ENCODE assay signal across 16 cellular contexts in genomic region chr15:41487802-41488201, GRCh38. TPM values are rescaled to one million over a fixed set of nuclear protein-coding genes. Genes with fewer than 3 reads are reported as not detected.
DNase-seq lines count a peak whose midpoint lies in the region; ATAC-seq and TF ChIP-seq lines count a peak whose summit lies in the region.
"Had no signal": no experiment of that assay in that cellular context is flagged by ENCODE, and none has a peak within 500 bp of the region (broad histone marks: within the 10 kb centered on the region; RNA-seq: fewer than 3 reads in every experiment).

No MANE protein-coding gene starts in this region.

- H3K9me3 ChIP-seq in neural progenitor cell (ENCODE audit: low read depth) (no peaks in the 10 kb centered on the region), sigmoid colon (no peaks in the 10 kb centered on the region)

- no peak overlapping the region for H2AFZ ChIP-seq in neural progenitor cell (replicated peaks)

- no peaks in the 10 kb centered on the region for H3K79me2 ChIP-seq in neural progenitor cell (ENCODE audit: low read depth)

- POLR2A ChIA-PET in activated CD4-positive, alpha-beta T cell treated with anti-CD3 and anti-CD28 coated beads for 36 hours (lab: Charles Lee) = no interaction called here

- H3K4me3 Mint-ChIP-seq in activated CD4-positive, alpha-beta T cell treated with anti-CD3 and anti-CD28 coated beads for 36 hours = peak overlapping the region; percentile 41
- H3K4me3 Mint-ChIP-seq in T-helper 2 cell treated with Interferon-gamma antibody and Interleukin-4, amounts not matched to agents 5 μg/mL and 100 μg/mL, for 36 hours = no peak overlapping the region
- no peak overlapping the region for H3K4me3 Mint-ChIP-seq in neural progenitor cell
- H3K4me3 Mint-ChIP-seq: CD4-positive, alpha-beta T cell had no signal

- H3K4me2 ChIP-seq in neural progenitor cell = no peak overlapping the region

- no peak overlapping the region for H3K27ac ChIP-seq in neural progenitor cell
- H3K27ac ChIP-seq in sigmoid colon = no peak overlapping the region
- H3K27ac ChIP-seq: 22Rv1 had no signal

- H3K9ac ChIP-seq in neural progenitor cell = no peak overlapping the region

- intact Hi-C loops in activated CD4-positive, alpha-beta T cell treated with anti-CD3 and anti-CD28 coated beads for 36 hours (cut with DNase I, micrococcal nuclease) = no loop called here
- intact Hi-C loops in sigmoid colon (cut with DNase I) = no loop called here

- ATAC-seq in activated CD4-positive, alpha-beta T cell treated with anti-CD3 and anti-CD28 coated beads for 36 hours = no peak

- TF ChIP-seq CTCF in neural progenitor cell (IDR thresholded peaks at IDR 0.05) (no peak), sigmoid colon (IDR thresholded peaks at IDR 0.05) (no peak)

- H3K36me3 ChIP-seq in neural progenitor cell (no peaks in the 10 kb centered on the region), sigmoid colon (peaks cover 0 to 9% (median 2%) of the 10 kb centered on the region in 4 donors)

- no peak overlapping the region for H3K4me3 ChIP-seq in neural progenitor cell
- no peak overlapping the region for H3K4me3 ChIP-seq in sigmoid colon

- H3K9me3 Mint-ChIP-seq in activated CD4-positive, alpha-beta T cell treated with anti-CD3 and anti-CD28 coated beads for 36 hours (ENCODE audit: low read depth) = peaks cover 2% of the 10 kb centered on the region
- H3K9me3 Mint-ChIP-seq in T-helper 2 cell treated with Interferon-gamma antibody and Interleukin-4, amounts not matched to agents 5 μg/mL and 100 μg/mL, for 36 hours = no peaks in the 10 kb centered on the region
- no peaks in the 10 kb centered on the region for H3K9me3 Mint-ChIP-seq in neural progenitor cell
- H3K9me3 Mint-ChIP-seq: CD4-positive, alpha-beta T cell had no signal

- no peaks in the 10 kb centered on the region for H4K20me1 ChIP-seq in neural progenitor cell (ENCODE audit: low read depth)

- peaks cover 5% of the 10 kb centered on the region for H3F3A ChIP-seq in neural progenitor cell (ENCODE audit: low read depth)

- H3K4me1 ChIP-seq in neural progenitor cell (peaks cover 4% of the 10 kb centered on the region), sigmoid colon (peaks cover 0 to 8% (median 7%) of the 10 kb centered on the region in 4 donors)

- WGBS in sigmoid colon, 2 donors = 85% methylated on average over 2 of the region's 2 CpGs

- peaks cover 21% of the 10 kb centered on the region for H3K27me3 Mint-ChIP-seq in activated CD4-positive, alpha-beta T cell treated with anti-CD3 and anti-CD28 coated beads for 36 hours
- H3K27me3 Mint-ChIP-seq in T-helper 2 cell treated with Interferon-gamma antibody and Interleukin-4, amounts not matched to agents 5 μg/mL and 100 μg/mL, for 36 hours (ENCODE audit: low read depth) = peaks cover 2% of the 10 kb centered on the region
- H3K27me3 Mint-ChIP-seq in neural progenitor cell (ENCODE audit: insufficient read depth, low read depth) = peaks cover 21% of the 10 kb centered on the region

- H3K27me3 ChIP-seq in neural progenitor cell = peaks cover 30% of the 10 kb centered on the region
- H3K27me3 ChIP-seq in sigmoid colon = peaks cover 7 to 56% (median 46%) of the 10 kb centered on the region in 3 donors

- DNase-seq in activated CD4-positive, alpha-beta T cell treated with anti-CD3 and anti-CD28 coated beads for 36 hours = peak; percentile 56
- DNase-seq in activated CD4-positive, alpha-beta T cell treated with anti-CD3 and anti-CD28 coated beads for 1 hour = no peak
- no peak for DNase-seq in T-helper 2 cell treated with Interferon-gamma antibody and Interleukin-4, amounts not matched to agents 5 μg/mL and 100 μg/mL, for 36 hours (ENCODE audit: low spot score)
- peak; percentile 9 for DNase-seq in dermis blood vessel endothelial cell
- no peak for DNase-seq in neural progenitor cell (ENCODE audit: low spot score)
- no peak for DNase-seq in sigmoid colon
- no peak for DNase-seq in CD1c-positive myeloid dendritic cell (ENCODE audit: extremely low spot score)
- DNase-seq in inferior parietal cortex (ENCODE audit: extremely low spot score) = no peak
- DNase-seq: activated effector memory CD4-positive, alpha-beta T cell treated with Interleukin-2 at 50 U/mL for 16 hours; CD4-positive, alpha-beta T cell; effector CD8-positive, alpha-beta T cell; NCI-H2107; NCI-H82 had no signal

- peaks cover 2% of the 10 kb centered on the region for H3K36me3 Mint-ChIP-seq in activated CD4-positive, alpha-beta T cell treated with anti-CD3 and anti-CD28 coated beads for 36 hours (ENCODE audit: low read depth)
- H3K36me3 Mint-ChIP-seq in T-helper 2 cell treated with Interferon-gamma antibody and Interleukin-4, amounts not matched to agents 5 μg/mL and 100 μg/mL, for 36 hours (ENCODE audit: low read depth) = peaks cover 7% of the 10 kb centered on the region
- peaks cover 15% of the 10 kb centered on the region for H3K36me3 Mint-ChIP-seq in neural progenitor cell

- peaks cover 49% of the 10 kb centered on the region for H3K4me1 Mint-ChIP-seq in activated CD4-positive, alpha-beta T cell treated with anti-CD3 and anti-CD28 coated beads for 36 hours
- H3K4me1 Mint-ChIP-seq in T-helper 2 cell treated with Interferon-gamma antibody and Interleukin-4, amounts not matched to agents 5 μg/mL and 100 μg/mL, for 36 hours (ENCODE audit: low read depth) = peaks cover 44% of the 10 kb centered on the region
- H3K4me1 Mint-ChIP-seq in neural progenitor cell = peaks cover 14% of the 10 kb centered on the region

- CTCF ChIA-PET in activated CD4-positive, alpha-beta T cell treated with anti-CD3 and anti-CD28 coated beads for 36 hours (lab: Charles Lee) = no interaction called here

- no peak for TF ChIP-seq POLR2A in sigmoid colon (IDR thresholded peaks at IDR 0.05)

- H3K27ac Mint-ChIP-seq in activated CD4-positive, alpha-beta T cell treated with anti-CD3 and anti-CD28 coated beads for 36 hours = peak overlapping the region; percentile 44
- peak overlapping the region; percentile 51 for H3K27ac Mint-ChIP-seq in T-helper 2 cell treated with Interferon-gamma antibody and Interleukin-4, amounts not matched to agents 5 μg/mL and 100 μg/mL, for 36 hours
- peak overlapping the region; percentile 2 for H3K27ac Mint-ChIP-seq in neural progenitor cell
- H3K27ac Mint-ChIP-seq: CD4-positive, alpha-beta T cell had no signal

- TF ChIP-seq EP300 in sigmoid colon (IDR thresholded peaks at IDR 0.05) = no peak

RNA-seq across cellular contexts. Expression of gene ITPKA, which starts 5.9 kb away (rescaled TPM):
- 1 to 10 TPM; 2.5 to 4.2 TPM for total RNA-seq in activated CD4-positive, alpha-beta T cell treated with anti-CD3 and anti-CD28 coated beads for 36 hours
- total RNA-seq in dermis blood vessel endothelial cell (0.56 and 0.68 TPM in 2 replicates), neural progenitor cell (ENCODE audit: low replicate concordance) (0.09 TPM in 1 of 2 replicates, not detected in the other), sigmoid colon (1 to 10 TPM in 2 of 4 donors, under 1 TPM in 1, not detected in 1; 0.49 to 1.4 (median 1.4) TPM)
- polyA plus RNA-seq in sigmoid colon = 10 to 100 TPM; 11.3 to 52.9 (median 28.4) TPM
- total RNA-seq: CD4-positive, alpha-beta T cell had no signal

RNA-seq across cellular contexts. Expression of gene LTK, which starts 25.8 kb away (rescaled TPM):
- under 1 TPM in 1 of 2 experiments, not detected in 1; 0.11 TPM for total RNA-seq in activated CD4-positive, alpha-beta T cell treated with anti-CD3 and anti-CD28 coated beads for 36 hours
- total RNA-seq in dermis blood vessel endothelial cell = 0.09 TPM in 1 of 2 replicates, not detected in the other
- total RNA-seq in neural progenitor cell (ENCODE audit: low replicate concordance) = 0.12 TPM in 1 of 2 replicates, not detected in the other
- total RNA-seq in sigmoid colon = 1 to 10 TPM in 3 of 4 donors, not detected in 1; 1.6 to 2.5 (median 1.8) TPM
- polyA plus RNA-seq in sigmoid colon = 1 to 10 TPM; 4.1 to 4.8 (median 4.6) TPM
- total RNA-seq: bronchial epithelial cell, frontal cortex had no signal

RNA-seq across cellular contexts. Expression of gene RPAP1, which starts 56.3 kb away (rescaled TPM):
- 10 to 100 TPM; 49.6 to 56.8 TPM for total RNA-seq in activated CD4-positive, alpha-beta T cell treated with anti-CD3 and anti-CD28 coated beads for 36 hours
- total RNA-seq in dermis blood vessel endothelial cell (35.9 and 68.0 TPM in 2 replicates), neural progenitor cell (ENCODE audit: low replicate concordance) (20.3 and 36.8 TPM in 2 replicates), sigmoid colon (10 to 100 TPM; 13.8 to 22.2 (median 15.4) TPM)
- 10 to 100 TPM in 1 of 3 donors, 1 to 10 TPM in 2; 4.2 to 18.8 (median 4.2) TPM for polyA plus RNA-seq in sigmoid colon

Comparison
In these comparisons a context has a peak if more than half of its experiments do, and no peak if none do; other contexts are left out.
1. DNase-seq: peak in activated CD4-positive, alpha-beta T cell treated with anti-CD3 and anti-CD28 coated beads for 36 hours (single experiment) and dermis blood vessel endothelial cell (single experiment); none in activated CD4-positive, alpha-beta T cell treated with anti-CD3 and anti-CD28 coated beads for 1 hour (single experiment), T-helper 2 cell treated with Interferon-gamma antibody and Interleukin-4, amounts not matched to agents 5 μg/mL and 100 μg/mL, for 36 hours (single experiment), neural progenitor cell (single experiment), sigmoid colon (single experiment), CD1c-positive myeloid dendritic cell (single experiment) and inferior parietal cortex (single experiment).
2. Peak in every context shown above with its lines, with median percentiles within 50 percentile points of each other: H3K27ac Mint-ChIP-seq.